In the genomic region with DNA sequence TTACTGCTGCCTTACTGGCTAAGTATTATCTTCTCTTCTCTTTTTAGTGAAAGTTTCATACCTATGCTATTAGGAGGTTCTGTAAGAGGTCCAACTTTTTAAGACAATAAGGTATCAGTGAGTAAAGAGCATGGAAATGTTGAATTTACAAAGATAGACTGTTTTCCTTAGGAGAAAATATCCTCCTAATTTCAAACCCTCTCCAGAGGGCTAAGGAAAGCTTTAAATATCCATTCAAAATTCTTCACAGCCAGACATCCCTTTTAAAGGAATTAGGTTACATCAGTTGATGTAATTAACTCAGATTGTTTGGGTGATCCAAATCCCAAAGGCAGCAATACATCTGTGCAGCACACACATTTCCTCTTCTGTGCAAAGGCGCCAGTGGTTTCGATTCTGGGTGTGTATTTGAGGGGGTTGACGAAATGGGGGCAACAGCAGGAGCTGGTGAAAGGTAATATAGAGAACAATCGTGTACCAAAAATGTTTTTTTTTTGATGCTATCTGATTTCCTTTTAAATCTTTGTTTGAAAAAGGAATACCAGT, we compare ENCODE assay signal across 16 cellular contexts.
DNase-seq lines count a peak whose midpoint lies in the region; TF ChIP-seq lines count a peak whose summit lies in the region.
"Had no signal": no experiment of that assay in that cellular context is flagged by ENCODE, and none has a peak within 500 bp of the region (broad histone marks: within the 10 kb centered on the region; RNA-seq: fewer than 3 reads in every experiment).

No MANE protein-coding gene starts in this region.

- H3K4me3 ChIP-seq in coronary artery (no peak overlapping the region), smooth muscle cell (no peak overlapping the region)

- H3K36me3 ChIP-seq in smooth muscle cell (ENCODE audit: low read depth), result no peaks in the 10 kb centered on the region

- H3K4me1 ChIP-seq in smooth muscle cell (ENCODE audit: low read depth), result peaks cover 5% of the 10 kb centered on the region

- no peak overlapping the region for H3K9ac ChIP-seq in smooth muscle cell (ENCODE audit: low read depth)
- H3K9ac ChIP-seq: KMS-11 had no signal

- 90% methylated on average over 4 of the region's 4 CpGs for WGBS in smooth muscle cell (ENCODE audit: low lambda C conversion rate)

- TF ChIP-seq CTCF in coronary artery (IDR thresholded peaks at IDR 0.05) (no peak), smooth muscle cell (IDR thresholded peaks at IDR 0.05; ENCODE audit: borderline replicate concordance, insufficient read depth, poor library complexity, severe bottlenecking) (no peak)

- no peaks in the 10 kb centered on the region for H3F3A ChIP-seq in smooth muscle cell (ENCODE audit: low read depth)

- no peaks in the 10 kb centered on the region for H3K79me2 ChIP-seq in smooth muscle cell (ENCODE audit: low read depth)

- H4K20me1 ChIP-seq in smooth muscle cell (ENCODE audit: low read depth), result no peaks in the 10 kb centered on the region

- H3K9me3 ChIP-seq in smooth muscle cell (replicated peaks; ENCODE audit: low read depth), result no peaks in the 10 kb centered on the region

- H2AFZ ChIP-seq in smooth muscle cell (ENCODE audit: low read depth), result no peak overlapping the region

- DNase-seq in Daoy (ENCODE audit: low read depth), result peak; percentile 29
- DNase-seq in NCI-H524 treated with DMSO at 0.1 percent for 48 hours (lab: John Stamatoyannopoulos, UW), result peak; percentile 18
- DNase-seq in coronary artery (ENCODE audit: low spot score), result no peak
- DNase-seq in smooth muscle cell (lab: John Stamatoyannopoulos, UW; ENCODE audit: unreplicated experiment), result no peak
- no peak for DNase-seq in NOMO-1 (lab: John Stamatoyannopoulos, UW; ENCODE audit: unreplicated experiment in 2 of 2)
- no peak for DNase-seq in central memory CD4-positive, alpha-beta T cell
- DNase-seq in midbrain (lab: John Stamatoyannopoulos, UW), result no peak
- DNase-seq: CD8-positive, alpha-beta T cell; DMS153; NCI-H1092 treated with DMSO at 0.1 percent for 48 hours; NCI-H2029; NCI-H2227 treated with DMSO at 0.1 percent for 48 hours; NCI-H526 treated with DMSO at 0.1 percent for 48 hours; SHP77; SW 1271 had no signal

- peak overlapping the region; percentile 12 to 71 for H3K27ac ChIP-seq in coronary artery
- no peak overlapping the region for H3K27ac ChIP-seq in smooth muscle cell (ENCODE audit: low read depth)
- H3K27ac ChIP-seq: KMS-11 had no signal

- H3K4me2 ChIP-seq in smooth muscle cell, result peak overlapping the region; percentile 28
- H3K4me2 ChIP-seq: KMS-11 had no signal

- no peaks in the 10 kb centered on the region for H3K27me3 ChIP-seq in smooth muscle cell (ENCODE audit: low read depth)

Comparison
In these comparisons a context has a peak if more than half of its experiments do, and no peak if none do; other contexts are left out.
1. DNase-seq: peak in Daoy (single experiment) and NCI-H524 treated with DMSO at 0.1 percent for 48 hours (single experiment); none in coronary artery (single experiment), smooth muscle cell (single experiment), NOMO-1 (0 of 2), central memory CD4-positive, alpha-beta T cell (single experiment) and midbrain (single experiment).